In genomic region chr10:119165171-119166110, GRCh38 we compare ENCODE assay signal across 8 cellular contexts. TPM values are rescaled to one million over a fixed set of nuclear protein-coding genes. Genes with fewer than 3 reads are reported as not detected.
DNase-seq lines count a peak whose midpoint lies in the region; ATAC-seq and TF ChIP-seq lines count a peak whose summit lies in the region.

A gene with protein sequence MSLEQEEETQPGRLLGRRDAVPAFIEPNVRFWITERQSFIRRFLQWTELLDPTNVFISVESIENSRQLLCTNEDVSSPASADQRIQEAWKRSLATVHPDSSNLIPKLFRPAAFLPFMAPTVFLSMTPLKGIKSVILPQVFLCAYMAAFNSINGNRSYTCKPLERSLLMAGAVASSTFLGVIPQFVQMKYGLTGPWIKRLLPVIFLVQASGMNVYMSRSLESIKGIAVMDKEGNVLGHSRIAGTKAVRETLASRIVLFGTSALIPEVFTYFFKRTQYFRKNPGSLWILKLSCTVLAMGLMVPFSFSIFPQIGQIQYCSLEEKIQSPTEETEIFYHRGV (minus strand): TSS chr10:119165714. CDS start chr10:119165647, 67 bp downstream.

- peak within 1 kb of the TSS; percentile 87 for H3K4me3 ChIP-seq in WERI-Rb-1 (ENCODE audit: low read depth, low read length)
- H3K4me3 ChIP-seq in breast epithelium, result peak within 1 kb of the TSS; percentile 74 to 84 (median 83)

- peaks cover 0 to 4% of the 10 kb centered on the region in 2 donors for H3K4me1 ChIP-seq in breast epithelium

- TF ChIP-seq POLR2A in breast epithelium (IDR thresholded peaks at IDR 0.05), result no peak

- DNase-seq in NCI-H187 (lab: John Stamatoyannopoulos, UW) (peak; percentile 7 to 44), NCI-H187 treated with DMSO at 0.1 percent for 48 hours (lab: John Stamatoyannopoulos, UW) (no peak), NCI-H2029 (lab: John Stamatoyannopoulos, UW) (peak; percentile 41), WERI-Rb-1 (peak; percentile 82), breast epithelium (ENCODE audit: low spot score in 2 of 2) (peak; percentile 51 to 62), islet precursor cell (peak; percentile 72)
- DNase-seq in stimulated activated CD4-positive, alpha-beta T cell treated with anti-CD3 and anti-CD28 coated beads, Interleukin-12 subunit alpha, Interleukin-12 subunit beta, amount 100 ng/mL, for 48 hours (ENCODE audit: low read depth in 2 of 3, low spot score in 1 of 3), result peak; percentile 47 to 75 (median 66)

- intact Hi-C loops in breast epithelium (cut with DNase I; ENCODE audit: low total_unique reads), result no loop called here

- H3K27me3 ChIP-seq in WERI-Rb-1 (ENCODE audit: insufficient read depth, low read depth, severe bottlenecking), result no peaks in the 10 kb centered on the region
- no peaks in the 10 kb centered on the region for H3K27me3 ChIP-seq in breast epithelium

- ATAC-seq in HG02678 (IDR thresholded peaks at IDR 0.05; ENCODE audit: unreplicated experiment), result peak; percentile 91

- TF ChIP-seq CTCF in WERI-Rb-1 (IDR thresholded peaks at IDR 0.05; ENCODE audit: low read depth, low read length) (no peak), breast epithelium (IDR thresholded peaks at IDR 0.05) (no peak)

- H3K36me3 ChIP-seq in WERI-Rb-1 (peaks cover 58% of the 10 kb centered on the region), breast epithelium (no peaks in the 10 kb centered on the region)

- H3K27ac ChIP-seq in WERI-Rb-1, result peak within 1 kb of the TSS; percentile 91
- H3K27ac ChIP-seq in breast epithelium, result peak within 1 kb of the TSS; percentile 86 to 93

- no peaks in the 10 kb centered on the region for H3K9me3 ChIP-seq in WERI-Rb-1 (ENCODE audit: severe bottlenecking)
- H3K9me3 ChIP-seq in breast epithelium, result no peaks in the 10 kb centered on the region

RNA-seq across cellular contexts. Expression of the gene that starts here (rescaled TPM):
- 10 to 100 TPM; 14.6 to 25.2 (median 18.6) TPM for total RNA-seq in breast epithelium
